ENCODE assay signal across 28 cellular contexts in the genomic region with DNA sequence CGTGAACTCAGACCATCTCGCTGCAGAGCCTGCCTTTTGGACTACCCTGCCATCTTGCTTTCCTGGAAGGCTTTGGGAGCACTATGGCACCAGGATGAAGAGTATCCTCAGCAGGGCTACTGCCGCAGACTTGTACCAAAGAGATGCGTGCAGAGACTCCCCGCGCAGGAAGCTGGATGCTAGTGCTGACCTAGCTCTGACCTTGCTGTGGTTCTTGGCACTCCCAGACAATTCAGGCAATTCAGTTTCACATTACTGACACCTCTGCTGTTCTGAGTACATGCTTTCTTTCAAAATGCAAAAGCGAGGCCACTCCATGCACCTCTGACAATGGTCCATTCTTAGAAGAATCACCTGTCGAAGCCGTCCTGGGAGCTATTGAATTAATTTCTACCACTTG.
"Had no signal": no experiment of that assay in that cellular context is flagged by ENCODE, and none has a peak within 500 bp of the region (broad histone marks: within the 10 kb centered on the region; RNA-seq: fewer than 3 reads in every experiment).

No MANE protein-coding gene starts in this region.

- H3K4me1 Mint-ChIP-seq: activated naive CD4-positive, alpha-beta T cell treated with anti-CD3 and anti-CD28 coated beads, Interleukin-2, amount 50 U/mL, for 24 hours; naive B cell; stimulated activated memory B cell treated with anti-CD40 and anti-IgM and Interleukin-4, amounts not matched to agents 10 μg/mL and 1 μg/mL and 100 μg/mL, for 72 hours had no signal

- H3K4me3 Mint-ChIP-seq: activated CD8-positive, alpha-beta T cell treated with anti-CD3 and anti-CD28 coated beads, Interleukin-2, amount 10 ng/mL, durations not matched to agents 7 days and 5 days; activated naive CD4-positive, alpha-beta T cell treated with anti-CD3 and anti-CD28 coated beads, Interleukin-2, amount 50 U/mL, for 24 hours; activated T-helper 1 cell treated with anti-CD3 and anti-CD28 coated beads, Interleukin-12 subunit alpha, Interleukin-12 subunit beta, Interleukin-2, Interleukin-4 antibody, amounts not matched to agents 30 ng/mL and 10 ng/mL and 1 ng/mL, durations not matched to agents 14 hours and 24 hours and 36 hours; effector memory CD8-positive, alpha-beta T cell; naive B cell; neural crest cell; stimulated activated memory B cell treated with anti-CD40 and anti-IgM and Interleukin-4, amounts not matched to agents 10 μg/mL and 1 μg/mL and 100 μg/mL, for 72 hours had no signal

- H3K36me3 ChIP-seq: colonic mucosa, lower lobe of right lung, right lobe of liver, upper lobe of right lung, WERI-Rb-1 had no signal

- H3K4me3 ChIP-seq: body of pancreas, colonic mucosa, dorsolateral prefrontal cortex, lower lobe of right lung, right lobe of liver, upper lobe of right lung had no signal

- H3K4me1 ChIP-seq: colonic mucosa, lower lobe of right lung, right lobe of liver, upper lobe of right lung had no signal

- DNase-seq: activated CD4-positive, alpha-beta T cell treated with anti-CD3 and anti-CD28 coated beads, Interleukin-2, amount 50 U/mL, for 1 hour; activated CD4-positive, CD25-positive, alpha-beta regulatory T cell treated with anti-CD3 and anti-CD28 coated beads, Interleukin-2, amount 50 U/mL, for 72 hours; activated CD8-positive, alpha-beta T cell treated with anti-CD3 and anti-CD28 coated beads, Interleukin-2, amount 10 ng/mL, durations not matched to agents 7 days and 5 days; activated gamma-delta T cell; anterior cingulate cortex; body of pancreas; central memory CD4-positive, alpha-beta T cell; colonic mucosa; dorsolateral prefrontal cortex; effector memory CD8-positive, alpha-beta T cell; glutamatergic neuron; hypothalamus; lower lobe of right lung; naive B cell; occipital lobe; right lobe of liver; small intestine; stimulated activated CD4-positive, alpha-beta T cell treated with anti-CD3 and anti-CD28 coated beads, Interleukin-2, amount 100 ng/mL, for 24 hours; upper lobe of right lung; WERI-Rb-1 had no signal

- FAIRE-seq: endothelial cell of umbilical vein, frontal cortex, islet of Langerhans, small intestine had no signal

- H3K36me3 Mint-ChIP-seq: activated naive CD4-positive, alpha-beta T cell treated with anti-CD3 and anti-CD28 coated beads, Interleukin-2, amount 50 U/mL, for 24 hours; naive B cell; stimulated activated memory B cell treated with anti-CD40 and anti-IgM and Interleukin-4, amounts not matched to agents 10 μg/mL and 1 μg/mL and 100 μg/mL, for 72 hours had no signal

- H3K27ac Mint-ChIP-seq: activated CD8-positive, alpha-beta T cell treated with anti-CD3 and anti-CD28 coated beads, Interleukin-2, amount 10 ng/mL, durations not matched to agents 7 days and 5 days; activated naive CD4-positive, alpha-beta T cell treated with anti-CD3 and anti-CD28 coated beads, Interleukin-2, amount 50 U/mL, for 24 hours; activated T-helper 1 cell treated with anti-CD3 and anti-CD28 coated beads, Interleukin-12 subunit alpha, Interleukin-12 subunit beta, Interleukin-2, Interleukin-4 antibody, amounts not matched to agents 30 ng/mL and 10 ng/mL and 1 ng/mL, durations not matched to agents 14 hours and 24 hours and 36 hours; effector memory CD8-positive, alpha-beta T cell; naive B cell; stimulated activated memory B cell treated with anti-CD40 and anti-IgM and Interleukin-4, amounts not matched to agents 10 μg/mL and 1 μg/mL and 100 μg/mL, for 72 hours had no signal

- H3K9me3 Mint-ChIP-seq: activated naive CD4-positive, alpha-beta T cell treated with anti-CD3 and anti-CD28 coated beads, Interleukin-2, amount 50 U/mL, for 24 hours; activated T-helper 1 cell treated with anti-CD3 and anti-CD28 coated beads, Interleukin-12 subunit alpha, Interleukin-12 subunit beta, Interleukin-2, Interleukin-4 antibody, amounts not matched to agents 30 ng/mL and 10 ng/mL and 1 ng/mL, durations not matched to agents 14 hours and 24 hours and 36 hours; effector memory CD8-positive, alpha-beta T cell; neural crest cell; stimulated activated memory B cell treated with anti-CD40 and anti-IgM and Interleukin-4, amounts not matched to agents 10 μg/mL and 1 μg/mL and 100 μg/mL, for 72 hours had no signal

- H3K27me3 ChIP-seq: body of pancreas, colonic mucosa, dorsolateral prefrontal cortex, right lobe of liver, upper lobe of right lung had no signal

- ATAC-seq: activated CD8-positive, alpha-beta T cell treated with anti-CD3 and anti-CD28 coated beads, Interleukin-2, amount 10 ng/mL, durations not matched to agents 7 days and 5 days; body of pancreas; effector memory CD8-positive, alpha-beta T cell; esophagus mucosa; lower lobe of right lung; right lobe of liver; stimulated activated memory B cell treated with anti-CD40 and anti-IgM and Interleukin-4, amounts not matched to agents 10 μg/mL and 1 μg/mL and 100 μg/mL, for 72 hours; upper lobe of right lung had no signal

- H3K9me3 ChIP-seq: body of pancreas, colonic mucosa, lower lobe of right lung, right lobe of liver, upper lobe of right lung had no signal

- H3K27ac ChIP-seq: colonic mucosa, dorsolateral prefrontal cortex, lower lobe of right lung, right lobe of liver, upper lobe of right lung, WERI-Rb-1 had no signal
